In genomic region chr18:46174317-46175039, GRCh38 we compare ENCODE assay signal across 8 cellular contexts.
A peak's percentile ranks its signal among the peaks of the same experiment; 100 is the strongest.
DNase-seq lines count a peak whose midpoint lies in the region; ATAC-seq and TF ChIP-seq lines count a peak whose summit lies in the region.

No MANE protein-coding gene starts in this region.

- H3K9me2 ChIP-seq in SK-N-SH, result no peaks in the 10 kb centered on the region

- no peaks in the 10 kb centered on the region for H3K27me3 ChIP-seq in SK-N-SH (ENCODE audit: insufficient read depth)
- no peaks in the 10 kb centered on the region for H3K27me3 ChIP-seq in right cardiac atrium (ENCODE audit: control insufficient read depth, insufficient read depth)

- peaks cover 30% of the 10 kb centered on the region for H3K36me3 Mint-ChIP-seq in activated naive CD8-positive, alpha-beta T cell treated with anti-CD3 and anti-CD28 coated beads, Interleukin-2, amount 50 U/mL, for 24 hours (ENCODE audit: low read depth)

- CTCF ChIA-PET in SK-N-SH (lab: Yijun Ruan, JAX), result interaction anchor here (0.7 to 4.2 kb wide), 62 partner anchors 8 to 976 kb away, joined by 3 to 155 read pairs (median 5); partner anchors contain the start of genes ATP5F1A, HDHD2, KATNAL2 and LOXHD1

- no peaks in the 10 kb centered on the region for H3K36me3 ChIP-seq in SK-N-SH (replicated peaks in 1 of 2; ENCODE audit: control insufficient read depth in 1 of 2, insufficient read depth in 2 of 2, low read length in 1 of 2)

- POLR2A ChIA-PET in SK-N-SH (lab: Yijun Ruan, JAX), result interaction anchor here (0.6 to 1.5 kb wide), 4 partner anchors 16 to 483 kb away, joined by 3 to 7 read pairs (median 4); no protein-coding TSS in a partner anchor

- H3K27ac Mint-ChIP-seq in activated naive CD8-positive, alpha-beta T cell treated with anti-CD3 and anti-CD28 coated beads, Interleukin-2, amount 50 U/mL, for 24 hours, result peak overlapping the region; percentile 99

- H3K4me2 ChIP-seq in SK-N-SH, result peak overlapping the region; percentile 98

- peaks cover 12% of the 10 kb centered on the region for H3F3A ChIP-seq in SK-N-SH (replicated peaks; ENCODE audit: insufficient read depth)

- peaks cover 7 to 9% of the 10 kb centered on the region in 2 experiments; a peak in 2 of 4 replicates for H3K4me1 ChIP-seq in SK-N-SH (ENCODE audit: control insufficient read depth in 1 of 2, insufficient read depth in 2 of 2, low read depth in 1 of 2, low read length in 1 of 2)
- peaks cover 3% of the 10 kb centered on the region for H3K4me1 ChIP-seq in right cardiac atrium (ENCODE audit: control insufficient read depth, insufficient read depth, low read length)

- intact Hi-C loops in right cardiac atrium (cut with DNase I) (loop anchor here (5.0 to 10.0 kb wide), 5 partner anchors 38 to 483 kb away; partner anchors contain the start of gene LOXHD1 (in 2 of the 4)), sciatic nerve (cut with DNase I) (loop anchor here (10.0 kb wide), 1 partner anchor 480 kb away; the partner anchor contains the start of gene LOXHD1)

- no peaks in the 10 kb centered on the region for H3K27me3 Mint-ChIP-seq in activated naive CD8-positive, alpha-beta T cell treated with anti-CD3 and anti-CD28 coated beads, Interleukin-2, amount 50 U/mL, for 24 hours

- no peak for TF ChIP-seq EP300 in SK-N-SH (IDR thresholded peaks at IDR 0.05; ENCODE audit: borderline replicate concordance in 1 of 2, low read depth in 1 of 2, low read length in 1 of 2)

- H3K79me2 ChIP-seq in SK-N-SH (ENCODE audit: insufficient read depth), result peaks cover 56% of the 10 kb centered on the region

- peak overlapping the region; percentile 97 for H3K4me3 Mint-ChIP-seq in activated naive CD8-positive, alpha-beta T cell treated with anti-CD3 and anti-CD28 coated beads, Interleukin-2, amount 50 U/mL, for 24 hours

- H3K4me3 ChIP-seq in SK-N-SH (ENCODE audit: low read depth in 2 of 2, low read length in 1 of 2), result peak overlapping the region; percentile 77 to 98
- H3K4me3 ChIP-seq in right cardiac atrium (ENCODE audit: low read length), result peak overlapping the region; percentile 94

- peak overlapping the region; percentile 59 to 85 for H3K27ac ChIP-seq in SK-N-SH (ENCODE audit: low read depth in 2 of 2, low read length in 1 of 2)
- peak overlapping the region; percentile 91 for H3K27ac ChIP-seq in right cardiac atrium (ENCODE audit: low read length)

- no peak; the same call in 1 of the 2 replicates for TF ChIP-seq CTCF in SK-N-SH (IDR thresholded peaks at IDR 0.05)

- H2AFZ ChIP-seq in SK-N-SH (ENCODE audit: low read depth), result peak overlapping the region; percentile 86; the same call in 1 of the 2 replicates

- H3K9me3 ChIP-seq in SK-N-SH (no peaks in the 10 kb centered on the region), right cardiac atrium (ENCODE audit: control insufficient read depth, low read length) (no peaks in the 10 kb centered on the region)

- ATAC-seq in HG03108 (IDR thresholded peaks at IDR 0.05; ENCODE audit: unreplicated experiment), result peak; percentile 30
- peak; percentile 33 for ATAC-seq in activated naive CD8-positive, alpha-beta T cell treated with anti-CD3 and anti-CD28 coated beads, Interleukin-2, amount 50 U/mL, for 24 hours
- ATAC-seq in right cardiac atrium, result peak in 1 of 2 donors; percentile 33
- no peak for ATAC-seq in sciatic nerve

- no peaks in the 10 kb centered on the region for H3K9me3 Mint-ChIP-seq in activated naive CD8-positive, alpha-beta T cell treated with anti-CD3 and anti-CD28 coated beads, Interleukin-2, amount 50 U/mL, for 24 hours

- H4K20me1 ChIP-seq in SK-N-SH (ENCODE audit: insufficient read depth), result peaks cover 43% of the 10 kb centered on the region

- peaks cover 51% of the 10 kb centered on the region for H3K4me1 Mint-ChIP-seq in activated naive CD8-positive, alpha-beta T cell treated with anti-CD3 and anti-CD28 coated beads, Interleukin-2, amount 50 U/mL, for 24 hours

- DNase-seq in NCI-H345 (lab: John Stamatoyannopoulos, UW) (peak; percentile 21), NCI-H345 treated with DMSO at 0.1 percent for 48 hours (lab: John Stamatoyannopoulos, UW; ENCODE audit: unreplicated experiment) (no peak), SK-N-SH (peak; percentile 70), right cardiac atrium (peak; percentile 28 to 66 (median 63)), sciatic nerve (ENCODE audit: low spot score) (peak; percentile 61), NCI-H187 treated with DMSO at 0.1 percent for 48 hours (lab: John Stamatoyannopoulos, UW) (no peak)
- DNase-seq in activated naive CD8-positive, alpha-beta T cell treated with anti-CD3 and anti-CD28 coated beads, Interleukin-2, amount 50 U/mL, for 24 hours, result peak; percentile 40

- WGBS in SK-N-SH (ENCODE audit: low lambda C conversion rate), result 0% methylated on average over 7 of the region's 71 CpGs
- under 1% methylated on average over 71 of the region's 71 CpGs for WGBS in right cardiac atrium

- H3K9ac ChIP-seq in SK-N-SH, result peak overlapping the region; percentile 79

- no peak for TF ChIP-seq RAD21 in SK-N-SH (IDR thresholded peaks at IDR 0.05; ENCODE audit: low read length)

TF ChIP-seq in SK-N-SH, 30 proteins besides CTCF, POLR2A, EP300 and RAD21:
- TF ChIP-seq TEAD4 (IDR thresholded peaks at IDR 0.05; ENCODE audit: borderline replicate concordance, insufficient read depth) (no peak), FOXM1 (IDR thresholded peaks at IDR 0.05; ENCODE audit: low read depth) (no peak), SMC3 (IDR thresholded peaks at IDR 0.05; ENCODE audit: low read depth, low read length) (no peak), SIN3A (IDR thresholded peaks at IDR 0.05; ENCODE audit: borderline replicate concordance, low read depth, low read length) (0 out of 2 replicates have a peak, but pooled peaks have one; percentile 14), JUND (IDR thresholded peaks at IDR 0.05) (no peak)
TF ChIP-seq in SK-N-SH: peak in this region for 1.

Comparison
In these comparisons a context has a peak if more than half of its experiments do, and no peak if none do; other contexts are left out.
1. DNase-seq: peak in NCI-H345 (single experiment), SK-N-SH (single experiment), activated naive CD8-positive, alpha-beta T cell treated with anti-CD3 and anti-CD28 coated beads, Interleukin-2, amount 50 U/mL, for 24 hours (single experiment), right cardiac atrium (3 of 3) and sciatic nerve (single experiment); none in NCI-H345 treated with DMSO at 0.1 percent for 48 hours (single experiment) and NCI-H187 treated with DMSO at 0.1 percent for 48 hours (single experiment).